Comparison of ENCODE assay signal across 1 cellular context in the genomic region with DNA sequence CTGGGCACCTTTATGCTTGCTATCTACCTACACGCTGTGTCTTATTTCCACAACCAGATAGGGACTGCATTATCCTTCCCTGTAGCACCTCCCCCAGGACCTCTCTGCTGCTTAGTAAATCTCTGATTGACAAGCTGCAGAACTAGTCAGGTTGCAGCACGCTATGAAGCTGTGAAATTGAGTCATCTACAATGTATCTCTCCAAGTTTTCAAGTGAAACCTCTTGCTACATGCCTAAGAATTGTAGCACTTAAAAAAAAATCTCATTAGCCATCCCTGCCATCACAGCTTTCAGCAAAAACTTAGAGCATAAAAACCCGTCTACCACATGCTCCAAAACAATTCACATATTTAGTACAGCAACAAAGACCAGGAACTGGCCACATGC.
TF ChIP-seq lines count a peak whose summit lies in the region.

No MANE protein-coding gene starts in this region.

TF ChIP-seq in SK-N-SH treated with all-trans-retinoic acid at 6 μM for 48 hours, 23 proteins besides CTCF, POLR2A, EP300 and RAD21 (continued from another document):
- TF ChIP-seq ZNF565 (CRISPR knock-in tag; conservative IDR thresholded peaks at IDR 0.05; ENCODE audit: low read depth) (no peak), ESRRG (CRISPR knock-in tag; IDR thresholded peaks at IDR 0.05) (no peak), RARB (CRISPR knock-in tag; IDR thresholded peaks at IDR 0.05) (no peak)
TF ChIP-seq in SK-N-SH treated with all-trans-retinoic acid at 6 μM for 48 hours: peak in this region for 0.
